ENCODE assay signal across 1 cellular context in the genomic region with DNA sequence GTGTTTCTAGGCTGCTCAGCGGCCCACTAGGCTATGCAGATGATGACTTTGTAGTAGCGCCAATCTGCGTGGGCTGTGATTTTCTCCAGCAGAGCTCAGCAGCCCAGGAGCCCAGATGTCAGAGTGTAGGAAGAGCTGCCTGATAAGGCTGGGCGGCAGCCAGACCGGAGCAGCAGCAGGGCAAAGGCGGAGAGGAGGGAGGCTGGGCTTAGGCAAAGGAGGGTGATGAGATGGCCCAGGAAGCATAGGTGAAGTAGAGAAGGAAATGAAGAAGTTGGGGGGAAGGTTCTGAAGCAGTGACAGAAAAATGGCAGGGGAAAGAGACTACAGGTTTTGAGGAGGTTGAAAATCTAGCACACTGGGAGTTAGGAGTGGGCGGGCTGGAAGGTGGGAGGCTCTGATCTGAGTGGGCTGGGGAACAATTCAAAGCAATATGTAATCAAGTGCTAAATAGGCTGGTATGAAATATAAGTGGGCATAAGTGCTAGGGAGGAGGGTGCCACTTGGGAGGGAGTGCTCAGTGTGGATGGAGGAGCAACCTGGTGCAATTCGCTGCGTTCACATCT.
TF ChIP-seq lines count a peak whose summit lies in the region.

No MANE protein-coding gene starts in this region.

TF ChIP-seq in K562, 482 proteins besides CTCF, POLR2A, EP300 and RAD21 (continued from another document and continues in another):
- TF ChIP-seq ELK3 (CRISPR knock-in tag; IDR thresholded peaks at IDR 0.05) = no peak
- no peak for TF ChIP-seq ZNF217 (CRISPR knock-in tag; IDR thresholded peaks at IDR 0.05)
- no peak for TF ChIP-seq RBM39 (optimal IDR thresholded peaks at IDR 0.05; ENCODE audit: low read depth, low read length)
- peak; percentile 65 for TF ChIP-seq DPF2 (IDR thresholded peaks at IDR 0.05)
- TF ChIP-seq ZNF197 (CRISPR knock-in tag; IDR thresholded peaks at IDR 0.05; ENCODE audit: low read depth) = no peak
- TF ChIP-seq ADNP (tag; IDR thresholded peaks at IDR 0.05) = no peak
- peak; percentile 62 for TF ChIP-seq ZNF512 (tag; IDR thresholded peaks at IDR 0.05)
- 0 out of 2 replicates have a peak, but pooled peaks have one; percentile 34 for TF ChIP-seq SMARCE1 (IDR thresholded peaks at IDR 0.05)
- TF ChIP-seq KLF6 (CRISPR knock-in tag; IDR thresholded peaks at IDR 0.05; ENCODE audit: borderline replicate concordance) = no peak
- TF ChIP-seq TCF3 (CRISPR knock-in tag; IDR thresholded peaks at IDR 0.05) = peak; percentile 61
- TF ChIP-seq FUS (optimal IDR thresholded peaks at IDR 0.05; ENCODE audit: low read depth, low read length) = no peak
- TF ChIP-seq GTF2F1 (IDR thresholded peaks at IDR 0.05; ENCODE audit: low read depth, low read length) = no peak
- no peak for TF ChIP-seq RB1 (IDR thresholded peaks at IDR 0.05; ENCODE audit: low read depth)
- TF ChIP-seq ATF7 (IDR thresholded peaks at IDR 0.05) = no peak
- TF ChIP-seq AFF4 (CRISPR knock-in tag; IDR thresholded peaks at IDR 0.05) = no peak
- TF ChIP-seq XRCC4 (IDR thresholded peaks at IDR 0.05; ENCODE audit: extremely low read depth, insufficient read depth, insufficient read length) = no peak
- peak; percentile 96 for TF ChIP-seq KDM1A (IDR thresholded peaks at IDR 0.05)
- no peak for TF ChIP-seq SPI1 (IDR thresholded peaks at IDR 0.05; ENCODE audit: borderline replicate concordance, low read depth, low read length)
- no peak for TF ChIP-seq ZNF384 (IDR thresholded peaks at IDR 0.05; ENCODE audit: low read depth, low read length)
- TF ChIP-seq ERF (CRISPR knock-in tag; IDR thresholded peaks at IDR 0.05) = no peak
- TF ChIP-seq, protein P1, sequence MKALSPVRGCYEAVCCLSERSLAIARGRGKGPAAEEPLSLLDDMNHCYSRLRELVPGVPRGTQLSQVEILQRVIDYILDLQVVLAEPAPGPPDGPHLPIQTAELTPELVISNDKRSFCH (CRISPR knock-in tag; IDR thresholded peaks at IDR 0.05) = no peak
- TF ChIP-seq, protein P1 (tag; IDR thresholded peaks at IDR 0.05) = no peak
- TF ChIP-seq HNRNPL (IDR thresholded peaks at IDR 0.05; ENCODE audit: low read depth, low read length) = no peak
- no peak for TF ChIP-seq C11orf30 (IDR thresholded peaks at IDR 0.05; ENCODE audit: low read depth)
- no peak for TF ChIP-seq ZEB2 (IDR thresholded peaks at IDR 0.05)
- TF ChIP-seq ZNF431 (CRISPR knock-in tag; IDR thresholded peaks at IDR 0.05) = no peak
- no peak for TF ChIP-seq ZNF165 (CRISPR knock-in tag; IDR thresholded peaks at IDR 0.05; ENCODE audit: borderline replicate concordance)
- no peak for TF ChIP-seq COPS2 (conservative IDR thresholded peaks at IDR 0.05)
- peak in 1 of 2 experiments; percentile 67; a peak in 1 of 4 replicates for TF ChIP-seq UBTF (IDR thresholded peaks at IDR 0.05; ENCODE audit: borderline replicate concordance in 1 of 2, low read depth in 2 of 2, low read length in 2 of 2)
- 0 out of 4 replicates have a peak, but pooled peaks of 1 of the 2 experiments have one; percentile 30 for TF ChIP-seq TRIM24 (IDR thresholded peaks at IDR 0.05)
- no peak for TF ChIP-seq KLF1 (tag; IDR thresholded peaks at IDR 0.05)
- TF ChIP-seq SLC30A9 (CRISPR knock-in tag; IDR thresholded peaks at IDR 0.05) = no peak
- peak; percentile 69 for TF ChIP-seq ARID1B (IDR thresholded peaks at IDR 0.05)
- TF ChIP-seq RREB1 (CRISPR knock-in tag; IDR thresholded peaks at IDR 0.05) = no peak
- TF ChIP-seq XRCC5 (IDR thresholded peaks at IDR 0.05; ENCODE audit: low read depth, low read length) = no peak
- TF ChIP-seq ZBTB12 (CRISPR knock-in tag; IDR thresholded peaks at IDR 0.05) = no peak
- TF ChIP-seq, protein P2, sequence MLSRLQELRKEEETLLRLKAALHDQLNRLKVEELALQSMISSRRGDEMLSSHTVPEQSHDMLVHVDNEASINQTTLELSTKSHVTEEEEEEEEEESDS (CRISPR knock-in tag; IDR thresholded peaks at IDR 0.05) = no peak
- no peak for TF ChIP-seq MBD1 (CRISPR knock-in tag; IDR thresholded peaks at IDR 0.05)
- peak; percentile 69 for TF ChIP-seq CBFA2T2 (conservative IDR thresholded peaks at IDR 0.05)
- TF ChIP-seq MEIS2 (IDR thresholded peaks at IDR 0.05; ENCODE audit: partially characterized antibody) = peak; percentile 47
- no peak for TF ChIP-seq SREBF1 (IDR thresholded peaks at IDR 0.05; ENCODE audit: borderline replicate concordance, low read depth, low read length)
- TF ChIP-seq E2F3 (CRISPR knock-in tag; IDR thresholded peaks at IDR 0.05) = no peak
- TF ChIP-seq NRF1 (conservative IDR thresholded peaks at IDR 0.05 in 1 of 2, IDR thresholded peaks at IDR 0.05 in 1 of 2) = peak; percentile 60 to 68
- peak; percentile 74 for TF ChIP-seq NFIC (IDR thresholded peaks at IDR 0.05)
- peak; percentile 85 for TF ChIP-seq EGR1 (conservative IDR thresholded peaks at IDR 0.05)
- TF ChIP-seq HDGF (IDR thresholded peaks at IDR 0.05) = no peak
- no peak for TF ChIP-seq GATA2 (CRISPR knock-in tag; IDR thresholded peaks at IDR 0.05)
- no peak for TF ChIP-seq GTF2E2 (tag; IDR thresholded peaks at IDR 0.05)
- TF ChIP-seq MECOM (CRISPR knock-in tag; IDR thresholded peaks at IDR 0.05) = no peak
